ENCODE assay signal across 27 cellular contexts in genomic region chr6:31321005-31321707, GRCh38.
"Had no signal": no experiment of that assay in that cellular context is flagged by ENCODE, and none has a peak within 500 bp of the region (broad histone marks: within the 10 kb centered on the region; RNA-seq: fewer than 3 reads in every experiment).

No MANE protein-coding gene starts in this region.

- H3K9me3 ChIP-seq: esophagus squamous epithelium, gastrocnemius medialis, heart right ventricle, left lung, lower lobe of right lung had no signal

- H3K27me3 ChIP-seq: esophagus squamous epithelium, gastrocnemius medialis, left lung had no signal

- H3K27ac Mint-ChIP-seq: memory B cell, natural killer cell had no signal

- ATAC-seq: esophagus mucosa; gastrocnemius medialis; heart right ventricle; left cardiac atrium; left lung; left ventricle myocardium superior; lower lobe of right lung; naive thymus-derived CD4-positive, alpha-beta T cell; natural killer cell had no signal

- DNase-seq: dermis blood vessel endothelial cell; dorsolateral prefrontal cortex; effector CD4-positive, alpha-beta T cell; effector memory CD4-positive, alpha-beta T cell; erythroblast; esophagus squamous epithelium; foreskin fibroblast; foreskin melanocyte; gastrocnemius medialis; glutamatergic neuron; head of caudate nucleus; heart right ventricle; hippocampal formation; islet precursor cell; kidney; kidney glomerular epithelial cell; left cardiac atrium; left lung; left ventricle myocardium superior; lower lobe of right lung; midbrain; naive thymus-derived CD4-positive, alpha-beta T cell; natural killer cell had no signal

- H3K4me3 ChIP-seq: coronary artery, dorsolateral prefrontal cortex, esophagus squamous epithelium, gastrocnemius medialis, heart right ventricle, left lung, lower lobe of right lung had no signal

- H3K9me3 Mint-ChIP-seq: natural killer cell had no signal

- H3K4me1 Mint-ChIP-seq: memory B cell; naive thymus-derived CD4-positive, alpha-beta T cell; natural killer cell had no signal

- H3K4me1 ChIP-seq: esophagus squamous epithelium, gastrocnemius medialis, heart right ventricle, left lung, lower lobe of right lung had no signal

- H3K27ac ChIP-seq: coronary artery, dorsolateral prefrontal cortex, epithelial cell of prostate, esophagus squamous epithelium, gastrocnemius medialis, heart right ventricle, left lung, lower lobe of right lung had no signal

- H3K36me3 ChIP-seq: esophagus squamous epithelium, gastrocnemius medialis, heart right ventricle, left lung, lower lobe of right lung had no signal

- H3K4me3 Mint-ChIP-seq: memory B cell; naive thymus-derived CD4-positive, alpha-beta T cell; natural killer cell had no signal

- H3K36me3 Mint-ChIP-seq: natural killer cell had no signal
